17 cellular contexts compared by ENCODE assay signal in genomic region chr1:22500058-22500457, GRCh38. TPM values are rescaled to one million over a fixed set of nuclear protein-coding genes. Genes with fewer than 3 reads are reported as not detected.
DNase-seq lines count a peak whose midpoint lies in the region; ATAC-seq, FAIRE-seq and TF ChIP-seq lines count a peak whose summit lies in the region.
"Had no signal": no experiment of that assay in that cellular context is flagged by ENCODE, and none has a peak within 500 bp of the region (broad histone marks: within the 10 kb centered on the region; RNA-seq: fewer than 3 reads in every experiment).

No MANE protein-coding gene starts in this region.

- H3K27me3 ChIP-seq in cardiac muscle cell (no peaks in the 10 kb centered on the region), astrocyte (ENCODE audit: insufficient read depth, low read length) (no peaks in the 10 kb centered on the region), aorta (ENCODE audit: control insufficient read depth in 1 of 2, insufficient read depth in 2 of 2, low read length in 1 of 2) (no peaks in the 10 kb centered on the region)
- H3K27me3 ChIP-seq in CD8-positive, alpha-beta memory T cell (ENCODE audit: insufficient read depth, low read length, poor library complexity, severe bottlenecking) = no peaks in the 10 kb centered on the region
- H3K27me3 ChIP-seq: ovary had no signal

- no peak overlapping the region for H3K27ac Mint-ChIP-seq in astrocyte (ENCODE audit: unreplicated experiment)
- H3K27ac Mint-ChIP-seq in CD8-positive, alpha-beta memory T cell = peak overlapping the region in 2 of 8 donors; percentile 16 to 30
- H3K27ac Mint-ChIP-seq in stimulated activated naive B cell treated with anti-CD40 and anti-IgM and Interleukin-4, amounts not matched to agents 10 μg/mL and 1 μg/mL and 100 μg/mL, for 72 hours = no peak overlapping the region
- H3K27ac Mint-ChIP-seq: stimulated activated naive CD8-positive, alpha-beta T cell treated with anti-CD3 and anti-CD28 coated beads, Interleukin-15, Interleukin-2, amounts not matched to agents 100 ng/mL and 50 ng/mL, for 24 hours had no signal

- CTCF ChIA-PET in CD8-positive, alpha-beta memory T cell (lab: Charles Lee) = no interaction called here

- intact Hi-C loops in Right ventricle myocardium inferior (cut with DNase I) = loop anchor here (5.0 kb wide), 1 partner anchor 53 kb away; no protein-coding TSS in a partner anchor
- intact Hi-C loops in aorta (cut with DNase I) = no loop called here

- H3K79me2 ChIP-seq in astrocyte (ENCODE audit: insufficient read depth, low read length) = no peaks in the 10 kb centered on the region

- no peaks in the 10 kb centered on the region for H3K9me3 Mint-ChIP-seq in astrocyte (ENCODE audit: unreplicated experiment)
- no peaks in the 10 kb centered on the region for H3K9me3 Mint-ChIP-seq in CD8-positive, alpha-beta memory T cell
- no peaks in the 10 kb centered on the region for H3K9me3 Mint-ChIP-seq in stimulated activated naive B cell treated with anti-CD40 and anti-IgM and Interleukin-4, amounts not matched to agents 10 μg/mL and 1 μg/mL and 100 μg/mL, for 72 hours
- H3K9me3 Mint-ChIP-seq: effector memory CD8-positive, alpha-beta T cell; stimulated activated naive CD8-positive, alpha-beta T cell treated with anti-CD3 and anti-CD28 coated beads, Interleukin-15, Interleukin-2, amounts not matched to agents 100 ng/mL and 50 ng/mL, for 24 hours had no signal

- H3K4me1 ChIP-seq in cardiac muscle cell (ENCODE audit: low read depth) (peaks cover 31% of the 10 kb centered on the region), astrocyte (ENCODE audit: insufficient read depth, low read length) (peaks cover 17% of the 10 kb centered on the region), aorta (ENCODE audit: control insufficient read depth in 1 of 2, insufficient read depth in 2 of 2, low read length in 2 of 2) (peaks cover 0 to 6% of the 10 kb centered on the region in 2 donors)
- no peaks in the 10 kb centered on the region for H3K4me1 ChIP-seq in CD8-positive, alpha-beta memory T cell (ENCODE audit: insufficient read depth, low read length)

- H3K4me1 Mint-ChIP-seq in astrocyte (ENCODE audit: low read depth, unreplicated experiment) = peaks cover 26% of the 10 kb centered on the region
- peaks cover 0 to 3% (median 0%) of the 10 kb centered on the region in 3 donors for H3K4me1 Mint-ChIP-seq in CD8-positive, alpha-beta memory T cell
- H3K4me1 Mint-ChIP-seq in stimulated activated naive B cell treated with anti-CD40 and anti-IgM and Interleukin-4, amounts not matched to agents 10 μg/mL and 1 μg/mL and 100 μg/mL, for 72 hours = peaks cover 5 to 10% of the 10 kb centered on the region in 2 donors

- H3K4me3 ChIP-seq in cardiac muscle cell = no peak overlapping the region
- no peak overlapping the region for H3K4me3 ChIP-seq in astrocyte (ENCODE audit: insufficient read depth, low read depth, low read length)
- H3K4me3 ChIP-seq in aorta (ENCODE audit: low read length in 2 of 2) = no peak overlapping the region
- no peak overlapping the region for H3K4me3 ChIP-seq in CD8-positive, alpha-beta memory T cell (ENCODE audit: low read length)
- H3K4me3 ChIP-seq: lung, ovary, PC-9 had no signal

- no peak overlapping the region for H2AFZ ChIP-seq in astrocyte (ENCODE audit: low read depth, low read length)
- H2AFZ ChIP-seq: PC-9 had no signal

- peaks cover 45% of the 10 kb centered on the region for H4K20me1 ChIP-seq in astrocyte (ENCODE audit: insufficient read depth, low read length)

- no peaks in the 10 kb centered on the region for H3K36me3 ChIP-seq in cardiac muscle cell
- H3K36me3 ChIP-seq in astrocyte (ENCODE audit: insufficient read depth, low read length) = no peaks in the 10 kb centered on the region
- H3K36me3 ChIP-seq in aorta (ENCODE audit: control insufficient read depth in 1 of 2, insufficient read depth in 2 of 2, low read length in 1 of 2) = peaks cover 0 to 2% of the 10 kb centered on the region in 2 donors
- H3K36me3 ChIP-seq in CD8-positive, alpha-beta memory T cell (ENCODE audit: insufficient read depth, low read length) = peaks cover 7% of the 10 kb centered on the region
- H3K36me3 ChIP-seq: ovary had no signal

- FAIRE-seq in astrocyte (lab: Jason Lieb, UNC) = no peak

- peak overlapping the region; percentile 82 for H3K27ac ChIP-seq in cardiac muscle cell
- no peak overlapping the region for H3K27ac ChIP-seq in astrocyte (ENCODE audit: low read depth, low read length)
- H3K27ac ChIP-seq in aorta (ENCODE audit: low read depth in 1 of 2, low read length in 2 of 2) = peak overlapping the region; percentile 49 to 92
- no peak overlapping the region for H3K27ac ChIP-seq in CD8-positive, alpha-beta memory T cell (ENCODE audit: low read depth, low read length)
- H3K27ac ChIP-seq: ovary, PC-9 had no signal

- peaks cover 13% of the 10 kb centered on the region for H3K36me3 Mint-ChIP-seq in astrocyte (ENCODE audit: low read depth, unreplicated experiment)
- H3K36me3 Mint-ChIP-seq in CD8-positive, alpha-beta memory T cell = peaks cover 0 to 71% (median 22%) of the 10 kb centered on the region in 3 donors
- peaks cover 26 to 35% of the 10 kb centered on the region in 2 donors for H3K36me3 Mint-ChIP-seq in stimulated activated naive B cell treated with anti-CD40 and anti-IgM and Interleukin-4, amounts not matched to agents 10 μg/mL and 1 μg/mL and 100 μg/mL, for 72 hours

- POLR2A ChIA-PET in CD8-positive, alpha-beta memory T cell (lab: Charles Lee) = no interaction called here

- no peak overlapping the region for H3K4me3 Mint-ChIP-seq in astrocyte (ENCODE audit: unreplicated experiment)
- no peak overlapping the region for H3K4me3 Mint-ChIP-seq in CD8-positive, alpha-beta memory T cell
- no peak overlapping the region for H3K4me3 Mint-ChIP-seq in stimulated activated naive B cell treated with anti-CD40 and anti-IgM and Interleukin-4, amounts not matched to agents 10 μg/mL and 1 μg/mL and 100 μg/mL, for 72 hours
- H3K4me3 Mint-ChIP-seq: effector memory CD8-positive, alpha-beta T cell; stimulated activated naive CD8-positive, alpha-beta T cell treated with anti-CD3 and anti-CD28 coated beads, Interleukin-15, Interleukin-2, amounts not matched to agents 100 ng/mL and 50 ng/mL, for 24 hours had no signal

- H3K9ac ChIP-seq in astrocyte (ENCODE audit: low read length) = no peak overlapping the region

- no peaks in the 10 kb centered on the region for H3K27me3 Mint-ChIP-seq in astrocyte (ENCODE audit: low read depth, unreplicated experiment)
- H3K27me3 Mint-ChIP-seq in CD8-positive, alpha-beta memory T cell = no peaks in the 10 kb centered on the region
- H3K27me3 Mint-ChIP-seq in stimulated activated naive B cell treated with anti-CD40 and anti-IgM and Interleukin-4, amounts not matched to agents 10 μg/mL and 1 μg/mL and 100 μg/mL, for 72 hours = no peaks in the 10 kb centered on the region
- H3K27me3 Mint-ChIP-seq: effector memory CD8-positive, alpha-beta T cell; stimulated activated naive CD8-positive, alpha-beta T cell treated with anti-CD3 and anti-CD28 coated beads, Interleukin-15, Interleukin-2, amounts not matched to agents 100 ng/mL and 50 ng/mL, for 24 hours had no signal

- ATAC-seq in Right ventricle myocardium inferior (no peak), aorta (ENCODE audit: low FRiP score) (no peak)
- no peak for ATAC-seq in stimulated activated naive B cell treated with anti-CD40 and anti-IgM and Interleukin-4, amounts not matched to agents 10 μg/mL and 1 μg/mL and 100 μg/mL, for 72 hours (replicated peaks)
- ATAC-seq: activated CD4-positive, CD25-positive, alpha-beta regulatory T cell treated with anti-CD3 and anti-CD28 coated beads, Interleukin-2, amount 50 U/mL, for 24 hours; effector memory CD8-positive, alpha-beta T cell had no signal

- no peak for DNase-seq in cardiac muscle cell (ENCODE audit: low read depth in 1 of 2, low spot score in 1 of 2)
- DNase-seq in Right ventricle myocardium inferior (ENCODE audit: missing footprints) = no peak
- no peak for DNase-seq in astrocyte (ENCODE audit: low read depth)
- peak; percentile 36 for DNase-seq in kidney glomerular epithelial cell (lab: John Stamatoyannopoulos, UW)
- DNase-seq in aorta = no peak
- DNase-seq in CD8-positive, alpha-beta memory T cell = no peak
- no peak for DNase-seq in GDM1 (lab: John Stamatoyannopoulos, UW)
- DNase-seq in stimulated activated naive B cell treated with anti-CD40 and anti-IgM and Interleukin-4, amounts not matched to agents 10 μg/mL and 1 μg/mL and 100 μg/mL, for 72 hours = no peak
- DNase-seq: effector memory CD8-positive, alpha-beta T cell; MM.1S; PC-9; stimulated activated CD4-positive, alpha-beta T cell treated with anti-CD3 and anti-CD28 coated beads, Interleukin-2, amount 100 ng/mL, for 24 hours; T-helper 9 cell had no signal

- WGBS in aorta, 2 donors = 85 to 86% methylated on average over 4 of the region's 4 CpGs

- peak overlapping the region; percentile 16 for H3K4me2 ChIP-seq in astrocyte (ENCODE audit: low read length)
- H3K4me2 ChIP-seq: PC-9 had no signal

- TF ChIP-seq CTCF in cardiac muscle cell (IDR thresholded peaks at IDR 0.05; ENCODE audit: low read depth, low read length) (no peak), astrocyte (IDR thresholded peaks at IDR 0.05; ENCODE audit: insufficient read depth, low read depth, low read length) (no peak)

- H3K9me3 ChIP-seq in cardiac muscle cell (ENCODE audit: low read depth) (no peaks in the 10 kb centered on the region), astrocyte (ENCODE audit: insufficient read depth, low read depth, low read length) (no peaks in the 10 kb centered on the region), aorta (ENCODE audit: control insufficient read depth, low read length) (no peaks in the 10 kb centered on the region)
- no peaks in the 10 kb centered on the region for H3K9me3 ChIP-seq in CD8-positive, alpha-beta memory T cell (ENCODE audit: low read length)
- H3K9me3 ChIP-seq: ovary had no signal

RNA-seq across cellular contexts. Expression of gene ZBTB40, which starts 48.4 kb away (rescaled TPM):
- total RNA-seq in cardiac muscle cell (14.1 and 18.1 TPM in 2 replicates), Right ventricle myocardium inferior (17.9 TPM), astrocyte (13.4 and 15.3 TPM in 2 replicates), aorta (10 to 100 TPM; 21.2 to 24.9 TPM)
- polyA plus RNA-seq in cardiac muscle cell (8.3 and 8.5 TPM in 2 replicates), aorta (10 to 100 TPM in 1 of 2 donors, 1 to 10 TPM in 1; 4.4 to 19.3 TPM)
- 10 to 100 TPM; 29.5 to 30.0 TPM for total RNA-seq in CD8-positive, alpha-beta memory T cell
- polyA plus RNA-seq in CD8-positive, alpha-beta memory T cell = 4.1 TPM

Comparison
In these comparisons a context has a peak if more than half of its experiments do, and no peak if none do; other contexts are left out.
1. H3K27ac ChIP-seq: peak in cardiac muscle cell (single experiment) and aorta (2 of 2); none in astrocyte (single experiment) and CD8-positive, alpha-beta memory T cell (single experiment).